Comparison of ENCODE assay signal across 13 cellular contexts in genomic region chr1:113396585-113396984, GRCh38. TPM values are rescaled to one million over a fixed set of nuclear protein-coding genes. Genes with fewer than 3 reads are reported as not detected.
DNase-seq lines count a peak whose midpoint lies in the region; ATAC-seq and TF ChIP-seq lines count a peak whose summit lies in the region.
"Had no signal": no experiment of that assay in that cellular context is flagged by ENCODE, and none has a peak within 500 bp of the region (broad histone marks: within the 10 kb centered on the region; RNA-seq: fewer than 3 reads in every experiment).

No MANE protein-coding gene starts in this region.

- no peak for ATAC-seq in HG03159 (IDR thresholded peaks at IDR 0.05; ENCODE audit: unreplicated experiment)

- TF ChIP-seq CTCF in cardiac fibroblast (IDR thresholded peaks at IDR 0.05; ENCODE audit: low read depth, low read length): no peak

- DNase-seq in Daoy (ENCODE audit: low read depth): peak; percentile 87
- DNase-seq in NCI-H446 treated with DMSO at 0.1 percent for 48 hours (lab: John Stamatoyannopoulos, UW): peak; percentile 45
- DNase-seq in cardiac fibroblast (ENCODE audit: low read depth in 2 of 2): peak; percentile 67 to 77
- DNase-seq in non-pigmented ciliary epithelial cell (ENCODE audit: low read depth): peak; percentile 41
- no peak for DNase-seq in activated naive CD4-positive, alpha-beta T cell (lab: John Stamatoyannopoulos, UW)
- no peak for DNase-seq in activated CD4-positive, alpha-beta T cell treated with anti-CD3 and anti-CD28 coated beads, Interleukin-2, amount 50 U/mL, for 48 hours
- no peak for DNase-seq in NCI-H1092 treated with DMSO at 0.1 percent for 48 hours (lab: John Stamatoyannopoulos, UW)
- DNase-seq: adrenal gland, COR-L47, NCI-H82, T-helper 2 cell had no signal

- no peak overlapping the region for H3K4me3 ChIP-seq in cardiac fibroblast (replicated peaks in 1 of 2; ENCODE audit: low read depth in 2 of 2, low read length in 2 of 2)
- H3K4me3 ChIP-seq: adrenal gland, right atrium auricular region had no signal

RNA-seq across cellular contexts. Expression of gene MAGI3, which starts 6.3 kb away (rescaled TPM):
- total RNA-seq in Daoy (2014; rRNA removed; shearing (Covaris generic)): 12.6 and 13.5 TPM in 2 replicates

Comparison
In these comparisons a context has a peak if more than half of its experiments do, and no peak if none do; other contexts are left out.
1. DNase-seq: peak in Daoy (single experiment), NCI-H446 treated with DMSO at 0.1 percent for 48 hours (single experiment), cardiac fibroblast (2 of 2) and non-pigmented ciliary epithelial cell (single experiment); none in activated naive CD4-positive, alpha-beta T cell (0 of 4), activated CD4-positive, alpha-beta T cell treated with anti-CD3 and anti-CD28 coated beads, Interleukin-2, amount 50 U/mL, for 48 hours (0 of 2) and NCI-H1092 treated with DMSO at 0.1 percent for 48 hours (single experiment).